Comparison of ENCODE assay signal across 1 cellular context in the genomic region with DNA sequence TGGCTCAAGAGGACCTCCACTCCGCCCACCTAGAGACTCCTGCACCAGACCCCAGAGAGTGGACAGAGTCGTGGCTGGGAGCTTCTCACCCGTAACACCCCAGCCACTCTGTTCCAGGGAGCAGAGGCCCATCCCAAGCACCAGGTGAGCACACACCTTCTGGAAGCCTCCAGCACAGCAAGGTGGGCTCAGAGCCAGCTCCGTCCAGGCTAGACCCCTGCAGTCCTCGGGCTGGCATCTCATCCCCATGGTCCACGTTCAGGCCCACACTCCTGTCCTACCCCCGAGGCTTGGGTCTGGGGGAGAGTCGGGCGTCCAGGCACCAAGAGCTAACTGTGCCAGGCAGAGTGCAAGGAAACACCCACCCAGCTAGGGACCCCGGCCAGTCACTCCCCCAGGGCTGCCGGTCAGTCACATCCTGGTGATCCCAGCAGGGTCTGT.
TF ChIP-seq lines count a peak whose summit lies in the region.

No MANE protein-coding gene starts in this region.

TF ChIP-seq in HepG2, 621 proteins besides CTCF, POLR2A, EP300 and RAD21 (continued from another document):
- TF ChIP-seq, protein P1, sequence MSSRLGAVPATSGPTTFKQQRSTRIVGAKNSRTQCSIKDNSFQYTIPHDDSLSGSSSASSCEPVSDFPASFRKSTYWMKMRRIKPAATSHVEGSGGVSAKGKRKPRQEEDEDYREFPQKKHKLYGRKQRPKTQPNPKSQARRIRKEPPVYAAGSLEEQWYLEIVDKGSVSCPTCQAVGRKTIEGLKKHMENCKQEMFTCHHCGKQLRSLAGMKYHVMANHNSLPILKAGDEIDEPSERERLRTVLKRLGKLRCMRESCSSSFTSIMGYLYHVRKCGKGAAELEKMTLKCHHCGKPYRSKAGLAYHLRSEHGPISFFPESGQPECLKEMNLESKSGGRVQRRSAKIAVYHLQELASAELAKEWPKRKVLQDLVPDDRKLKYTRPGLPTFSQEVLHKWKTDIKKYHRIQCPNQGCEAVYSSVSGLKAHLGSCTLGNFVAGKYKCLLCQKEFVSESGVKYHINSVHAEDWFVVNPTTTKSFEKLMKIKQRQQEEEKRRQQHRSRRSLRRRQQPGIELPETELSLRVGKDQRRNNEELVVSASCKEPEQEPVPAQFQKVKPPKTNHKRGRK (CRISPR knock-in tag; IDR thresholded peaks at IDR 0.05), result no peak
- TF ChIP-seq SOX6 (IDR thresholded peaks at IDR 0.05) (no peak), SOX6 (CRISPR knock-in tag; IDR thresholded peaks at IDR 0.05) (no peak), ZFP41 (CRISPR knock-in tag; IDR thresholded peaks at IDR 0.05; ENCODE audit: borderline replicate concordance) (no peak), HDAC1 (CRISPR knock-in tag; IDR thresholded peaks at IDR 0.05) (no peak), ZNF24 (IDR thresholded peaks at IDR 0.05) (no peak), RFX1 (IDR thresholded peaks at IDR 0.05) (no peak), ZNF619 (CRISPR knock-in tag; IDR thresholded peaks at IDR 0.05) (no peak), DR1 (CRISPR knock-in tag; IDR thresholded peaks at IDR 0.05) (no peak)
- TF ChIP-seq, protein P2, sequence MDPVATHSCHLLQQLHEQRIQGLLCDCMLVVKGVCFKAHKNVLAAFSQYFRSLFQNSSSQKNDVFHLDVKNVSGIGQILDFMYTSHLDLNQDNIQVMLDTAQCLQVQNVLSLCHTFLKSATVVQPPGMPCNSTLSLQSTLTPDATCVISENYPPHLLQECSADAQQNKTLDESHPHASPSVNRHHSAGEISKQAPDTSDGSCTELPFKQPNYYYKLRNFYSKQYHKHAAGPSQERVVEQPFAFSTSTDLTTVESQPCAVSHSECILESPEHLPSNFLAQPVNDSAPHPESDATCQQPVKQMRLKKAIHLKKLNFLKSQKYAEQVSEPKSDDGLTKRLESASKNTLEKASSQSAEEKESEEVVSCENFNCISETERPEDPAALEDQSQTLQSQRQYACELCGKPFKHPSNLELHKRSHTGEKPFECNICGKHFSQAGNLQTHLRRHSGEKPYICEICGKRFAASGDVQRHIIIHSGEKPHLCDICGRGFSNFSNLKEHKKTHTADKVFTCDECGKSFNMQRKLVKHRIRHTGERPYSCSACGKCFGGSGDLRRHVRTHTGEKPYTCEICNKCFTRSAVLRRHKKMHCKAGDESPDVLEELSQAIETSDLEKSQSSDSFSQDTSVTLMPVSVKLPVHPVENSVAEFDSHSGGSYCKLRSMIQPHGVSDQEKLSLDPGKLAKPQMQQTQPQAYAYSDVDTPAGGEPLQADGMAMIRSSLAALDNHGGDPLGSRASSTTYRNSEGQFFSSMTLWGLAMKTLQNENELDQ (CRISPR knock-in tag; IDR thresholded peaks at IDR 0.05; ENCODE audit: borderline replicate concordance), result no peak
- TF ChIP-seq, protein P3, sequence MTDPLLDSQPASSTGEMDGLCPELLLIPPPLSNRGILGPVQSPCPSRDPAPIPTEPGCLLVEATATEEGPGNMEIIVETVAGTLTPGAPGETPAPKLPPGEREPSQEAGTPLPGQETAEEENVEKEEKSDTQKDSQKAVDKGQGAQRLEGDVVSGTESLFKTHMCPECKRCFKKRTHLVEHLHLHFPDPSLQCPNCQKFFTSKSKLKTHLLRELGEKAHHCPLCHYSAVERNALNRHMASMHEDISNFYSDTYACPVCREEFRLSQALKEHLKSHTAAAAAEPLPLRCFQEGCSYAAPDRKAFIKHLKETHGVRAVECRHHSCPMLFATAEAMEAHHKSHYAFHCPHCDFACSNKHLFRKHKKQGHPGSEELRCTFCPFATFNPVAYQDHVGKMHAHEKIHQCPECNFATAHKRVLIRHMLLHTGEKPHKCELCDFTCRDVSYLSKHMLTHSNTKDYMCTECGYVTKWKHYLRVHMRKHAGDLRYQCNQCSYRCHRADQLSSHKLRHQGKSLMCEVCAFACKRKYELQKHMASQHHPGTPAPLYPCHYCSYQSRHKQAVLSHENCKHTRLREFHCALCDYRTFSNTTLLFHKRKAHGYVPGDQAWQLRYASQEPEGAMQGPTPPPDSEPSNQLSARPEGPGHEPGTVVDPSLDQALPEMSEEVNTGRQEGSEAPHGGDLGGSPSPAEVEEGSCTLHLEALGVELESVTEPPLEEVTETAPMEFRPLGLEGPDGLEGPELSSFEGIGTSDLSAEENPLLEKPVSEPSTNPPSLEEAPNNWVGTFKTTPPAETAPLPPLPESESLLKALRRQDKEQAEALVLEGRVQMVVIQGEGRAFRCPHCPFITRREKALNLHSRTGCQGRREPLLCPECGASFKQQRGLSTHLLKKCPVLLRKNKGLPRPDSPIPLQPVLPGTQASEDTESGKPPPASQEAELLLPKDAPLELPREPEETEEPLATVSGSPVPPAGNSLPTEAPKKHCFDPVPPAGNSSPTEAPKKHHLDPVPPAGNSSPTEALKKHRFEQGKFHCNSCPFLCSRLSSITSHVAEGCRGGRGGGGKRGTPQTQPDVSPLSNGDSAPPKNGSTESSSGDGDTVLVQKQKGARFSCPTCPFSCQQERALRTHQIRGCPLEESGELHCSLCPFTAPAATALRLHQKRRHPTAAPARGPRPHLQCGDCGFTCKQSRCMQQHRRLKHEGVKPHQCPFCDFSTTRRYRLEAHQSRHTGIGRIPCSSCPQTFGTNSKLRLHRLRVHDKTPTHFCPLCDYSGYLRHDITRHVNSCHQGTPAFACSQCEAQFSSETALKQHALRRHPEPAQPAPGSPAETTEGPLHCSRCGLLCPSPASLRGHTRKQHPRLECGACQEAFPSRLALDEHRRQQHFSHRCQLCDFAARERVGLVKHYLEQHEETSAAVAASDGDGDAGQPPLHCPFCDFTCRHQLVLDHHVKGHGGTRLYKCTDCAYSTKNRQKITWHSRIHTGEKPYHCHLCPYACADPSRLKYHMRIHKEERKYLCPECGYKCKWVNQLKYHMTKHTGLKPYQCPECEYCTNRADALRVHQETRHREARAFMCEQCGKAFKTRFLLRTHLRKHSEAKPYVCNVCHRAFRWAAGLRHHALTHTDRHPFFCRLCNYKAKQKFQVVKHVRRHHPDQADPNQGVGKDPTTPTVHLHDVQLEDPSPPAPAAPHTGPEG (CRISPR knock-in tag; IDR thresholded peaks at IDR 0.05), result no peak
- TF ChIP-seq, protein P4, sequence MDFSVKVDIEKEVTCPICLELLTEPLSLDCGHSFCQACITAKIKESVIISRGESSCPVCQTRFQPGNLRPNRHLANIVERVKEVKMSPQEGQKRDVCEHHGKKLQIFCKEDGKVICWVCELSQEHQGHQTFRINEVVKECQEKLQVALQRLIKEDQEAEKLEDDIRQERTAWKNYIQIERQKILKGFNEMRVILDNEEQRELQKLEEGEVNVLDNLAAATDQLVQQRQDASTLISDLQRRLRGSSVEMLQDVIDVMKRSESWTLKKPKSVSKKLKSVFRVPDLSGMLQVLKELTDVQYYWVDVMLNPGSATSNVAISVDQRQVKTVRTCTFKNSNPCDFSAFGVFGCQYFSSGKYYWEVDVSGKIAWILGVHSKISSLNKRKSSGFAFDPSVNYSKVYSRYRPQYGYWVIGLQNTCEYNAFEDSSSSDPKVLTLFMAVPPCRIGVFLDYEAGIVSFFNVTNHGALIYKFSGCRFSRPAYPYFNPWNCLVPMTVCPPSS (IDR thresholded peaks at IDR 0.05), result no peak
- TF ChIP-seq, protein P5, sequence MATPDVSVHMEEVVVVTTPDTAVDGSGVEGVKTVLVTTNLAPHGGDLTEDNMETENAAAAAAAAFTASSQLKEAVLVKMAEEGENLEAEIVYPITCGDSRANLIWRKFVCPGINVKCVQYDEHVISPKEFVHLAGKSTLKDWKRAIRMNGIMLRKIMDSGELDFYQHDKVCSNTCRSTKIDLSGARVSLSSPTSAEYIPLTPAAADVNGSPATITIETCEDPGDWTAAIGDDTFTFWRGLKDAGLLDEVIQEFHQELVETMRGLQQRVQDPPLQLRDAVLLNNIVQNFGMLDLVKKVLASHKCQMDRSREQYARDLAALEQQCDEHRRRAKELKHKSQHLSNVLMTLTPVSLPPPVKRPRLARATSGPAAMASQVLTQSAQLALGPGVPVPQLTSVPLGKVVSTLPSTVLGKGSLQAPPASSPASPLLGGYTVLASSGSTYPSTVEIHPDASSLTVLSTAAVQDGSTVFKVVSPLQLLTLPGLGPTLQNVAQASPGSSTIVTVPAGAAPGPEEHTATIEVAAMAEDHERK (CRISPR knock-in tag; IDR thresholded peaks at IDR 0.05; ENCODE audit: low read depth), result no peak
- TF ChIP-seq, protein P6, sequence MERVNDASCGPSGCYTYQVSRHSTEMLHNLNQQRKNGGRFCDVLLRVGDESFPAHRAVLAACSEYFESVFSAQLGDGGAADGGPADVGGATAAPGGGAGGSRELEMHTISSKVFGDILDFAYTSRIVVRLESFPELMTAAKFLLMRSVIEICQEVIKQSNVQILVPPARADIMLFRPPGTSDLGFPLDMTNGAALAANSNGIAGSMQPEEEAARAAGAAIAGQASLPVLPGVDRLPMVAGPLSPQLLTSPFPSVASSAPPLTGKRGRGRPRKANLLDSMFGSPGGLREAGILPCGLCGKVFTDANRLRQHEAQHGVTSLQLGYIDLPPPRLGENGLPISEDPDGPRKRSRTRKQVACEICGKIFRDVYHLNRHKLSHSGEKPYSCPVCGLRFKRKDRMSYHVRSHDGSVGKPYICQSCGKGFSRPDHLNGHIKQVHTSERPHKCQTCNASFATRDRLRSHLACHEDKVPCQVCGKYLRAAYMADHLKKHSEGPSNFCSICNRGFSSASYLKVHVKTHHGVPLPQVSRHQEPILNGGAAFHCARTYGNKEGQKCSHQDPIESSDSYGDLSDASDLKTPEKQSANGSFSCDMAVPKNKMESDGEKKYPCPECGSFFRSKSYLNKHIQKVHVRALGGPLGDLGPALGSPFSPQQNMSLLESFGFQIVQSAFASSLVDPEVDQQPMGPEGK (CRISPR knock-in tag; IDR thresholded peaks at IDR 0.05), result no peak
